2 cellular contexts compared by ENCODE assay signal in the genomic region with DNA sequence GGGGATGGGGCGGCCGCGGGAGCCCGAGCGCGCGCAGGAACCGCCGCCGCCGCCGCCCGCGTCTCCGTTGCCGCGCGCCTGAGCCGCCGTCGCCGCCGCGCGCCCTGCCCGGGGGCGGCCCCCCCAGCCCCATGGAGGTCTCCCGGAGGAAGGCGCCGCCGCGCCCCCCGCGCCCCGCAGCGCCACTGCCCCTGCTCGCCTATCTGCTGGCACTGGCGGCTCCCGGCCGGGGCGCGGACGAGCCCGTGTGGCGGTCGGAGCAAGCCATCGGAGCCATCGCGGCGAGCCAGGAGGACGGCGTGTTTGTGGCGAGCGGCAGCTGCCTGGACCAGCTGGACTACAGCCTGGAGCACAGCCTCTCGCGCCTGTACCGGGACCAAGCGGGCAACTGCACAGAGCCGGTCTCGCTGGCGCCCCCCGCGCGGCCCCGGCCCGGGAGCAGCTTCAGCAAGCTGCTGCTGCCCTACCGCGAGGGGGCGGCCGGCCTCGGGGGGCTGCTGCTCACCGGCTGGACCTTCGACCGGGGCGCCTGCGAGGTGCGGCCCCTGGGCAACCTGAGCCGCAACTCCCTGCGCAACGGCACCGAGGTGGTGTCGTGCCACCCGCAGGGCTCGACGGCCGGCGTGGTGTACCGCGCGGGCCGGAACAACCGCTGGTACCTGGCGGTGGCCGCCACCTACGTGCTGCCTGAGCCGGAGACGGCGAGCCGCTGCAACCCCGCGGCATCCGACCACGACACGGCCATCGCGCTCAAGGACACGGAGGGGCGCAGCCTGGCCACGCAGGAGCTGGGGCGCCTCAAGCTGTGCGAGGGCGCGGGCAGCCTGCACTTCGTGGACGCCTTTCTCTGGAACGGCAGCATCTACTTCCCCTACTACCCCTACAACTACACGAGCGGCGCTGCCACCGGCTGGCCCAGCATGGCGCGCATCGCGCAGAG.
TF ChIP-seq lines count a peak whose summit lies in the region.

No MANE protein-coding gene starts in this region.

TF ChIP-seq in Ishikawa, 13 proteins besides CTCF, POLR2A, EP300 and RAD21 (continued from another document):
- TF ChIP-seq MAX (IDR thresholded peaks at IDR 0.05), result peak; percentile 18; the same call in 1 of the 2 replicates
- no peak for TF ChIP-seq EGR1 (IDR thresholded peaks at IDR 0.05)
- TF ChIP-seq TEAD4 (IDR thresholded peaks at IDR 0.05), result no peak
- TF ChIP-seq YY1 (IDR thresholded peaks at IDR 0.05; ENCODE audit: low read depth), result no peak
- no peak for TF ChIP-seq NFIC (IDR thresholded peaks at IDR 0.05)
- peak; percentile 61; the same call in 1 of the 2 replicates for TF ChIP-seq ZBTB7A (IDR thresholded peaks at IDR 0.05; ENCODE audit: low read depth)

TF ChIP-seq in WTC11, 78 proteins besides CTCF, POLR2A, EP300 and RAD21 (continued from another document):
- TF ChIP-seq FOXP4 (CRISPR knock-in tag; IDR thresholded peaks at IDR 0.05) (peak; percentile 13), ZNF396 (CRISPR knock-in tag; IDR thresholded peaks at IDR 0.05; ENCODE audit: borderline replicate concordance) (peak; percentile 71; the same call in 1 of the 2 replicates), ETV6 (CRISPR knock-in tag; IDR thresholded peaks at IDR 0.05) (0 out of 2 replicates have a peak, but pooled peaks have one; percentile 54), SP1 (CRISPR knock-in tag; conservative IDR thresholded peaks at IDR 0.05) (peak; percentile 49; the same call in 1 of the 2 replicates), PRRX2 (CRISPR knock-in tag; IDR thresholded peaks at IDR 0.05) (no peak), ERG (CRISPR knock-in tag; IDR thresholded peaks at IDR 0.05) (peak; percentile 71; the same call in 1 of the 2 replicates), GABPB1 (CRISPR knock-in tag; IDR thresholded peaks at IDR 0.05) (peak; percentile 63; the same call in 1 of the 2 replicates), TP53 (CRISPR knock-in tag; IDR thresholded peaks at IDR 0.05) (0 out of 2 replicates have a peak, but pooled peaks have one; percentile 15), ESRRA (CRISPR knock-in tag; IDR thresholded peaks at IDR 0.05; ENCODE audit: borderline replicate concordance) (peak; percentile 43; the same call in 1 of the 2 replicates), FOXP1 (CRISPR knock-in tag; IDR thresholded peaks at IDR 0.05; ENCODE audit: borderline replicate concordance) (0 out of 2 replicates have a peak, but pooled peaks have one; percentile 55), ZBTB21 (CRISPR knock-in tag; IDR thresholded peaks at IDR 0.05; ENCODE audit: borderline replicate concordance) (no peak; the same call in 1 of the 2 replicates), MAX (CRISPR knock-in tag; IDR thresholded peaks at IDR 0.05) (peak; percentile 58; the same call in 1 of the 2 replicates)
- TF ChIP-seq, protein P1, sequence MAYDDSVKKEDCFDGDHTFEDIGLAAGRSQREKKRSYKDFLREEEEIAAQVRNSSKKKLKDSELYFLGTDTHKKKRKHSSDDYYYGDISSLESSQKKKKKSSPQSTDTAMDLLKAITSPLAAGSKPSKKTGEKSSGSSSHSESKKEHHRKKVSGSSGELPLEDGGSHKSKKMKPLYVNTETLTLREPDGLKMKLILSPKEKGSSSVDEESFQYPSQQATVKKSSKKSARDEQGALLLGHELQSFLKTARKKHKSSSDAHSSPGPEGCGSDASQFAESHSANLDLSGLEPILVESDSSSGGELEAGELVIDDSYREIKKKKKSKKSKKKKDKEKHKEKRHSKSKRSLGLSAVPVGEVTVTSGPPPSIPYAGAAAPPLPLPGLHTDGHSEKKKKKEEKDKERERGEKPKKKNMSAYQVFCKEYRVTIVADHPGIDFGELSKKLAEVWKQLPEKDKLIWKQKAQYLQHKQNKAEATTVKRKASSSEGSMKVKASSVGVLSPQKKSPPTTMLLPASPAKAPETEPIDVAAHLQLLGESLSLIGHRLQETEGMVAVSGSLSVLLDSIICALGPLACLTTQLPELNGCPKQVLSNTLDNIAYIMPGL (CRISPR knock-in tag; IDR thresholded peaks at IDR 0.05), result peak; percentile 95
- TF ChIP-seq, protein P2, sequence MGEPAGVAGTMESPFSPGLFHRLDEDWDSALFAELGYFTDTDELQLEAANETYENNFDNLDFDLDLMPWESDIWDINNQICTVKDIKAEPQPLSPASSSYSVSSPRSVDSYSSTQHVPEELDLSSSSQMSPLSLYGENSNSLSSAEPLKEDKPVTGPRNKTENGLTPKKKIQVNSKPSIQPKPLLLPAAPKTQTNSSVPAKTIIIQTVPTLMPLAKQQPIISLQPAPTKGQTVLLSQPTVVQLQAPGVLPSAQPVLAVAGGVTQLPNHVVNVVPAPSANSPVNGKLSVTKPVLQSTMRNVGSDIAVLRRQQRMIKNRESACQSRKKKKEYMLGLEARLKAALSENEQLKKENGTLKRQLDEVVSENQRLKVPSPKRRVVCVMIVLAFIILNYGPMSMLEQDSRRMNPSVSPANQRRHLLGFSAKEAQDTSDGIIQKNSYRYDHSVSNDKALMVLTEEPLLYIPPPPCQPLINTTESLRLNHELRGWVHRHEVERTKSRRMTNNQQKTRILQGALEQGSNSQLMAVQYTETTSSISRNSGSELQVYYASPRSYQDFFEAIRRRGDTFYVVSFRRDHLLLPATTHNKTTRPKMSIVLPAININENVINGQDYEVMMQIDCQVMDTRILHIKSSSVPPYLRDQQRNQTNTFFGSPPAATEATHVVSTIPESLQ (CRISPR knock-in tag; IDR thresholded peaks at IDR 0.05), result 0 out of 2 replicates have a peak, but pooled peaks have one; percentile 22
